8 cellular contexts compared by ENCODE assay signal in genomic region chr13:20902438-20903163, GRCh38. TPM values are rescaled to one million over a fixed set of nuclear protein-coding genes. Genes with fewer than 3 reads are reported as not detected.
DNase-seq lines count a peak whose midpoint lies in the region; ATAC-seq and TF ChIP-seq lines count a peak whose summit lies in the region.

XPO4 (minus strand) TSS chr13:20902746; CDS start chr13:20902738, 8 bp downstream.

- CTCF ChIA-PET in activated CD8-positive, alpha-beta memory T cell treated with anti-CD3 and anti-CD28 coated beads, Interleukin-2, amount 10 ng/mL, durations not matched to agents 7 days and 5 days (lab: Charles Lee), result interaction anchor here (0.6 to 1.2 kb wide), 5 partner anchors 11 to 274 kb away, joined by 3 to 4 read pairs (median 3); partner anchors contain the start of genes MRPL57 and SKA3

- H3K27ac Mint-ChIP-seq in activated CD8-positive, alpha-beta memory T cell treated with anti-CD3 and anti-CD28 coated beads, Interleukin-2, amount 10 ng/mL, durations not matched to agents 7 days and 5 days, result peak within 1 kb of the TSS; percentile 94
- H3K27ac Mint-ChIP-seq in endodermal cell, result peak within 1 kb of the TSS; percentile 98
- peak within 1 kb of the TSS; percentile 98 for H3K27ac Mint-ChIP-seq in mesothelial cell of epicardium

- peak within 1 kb of the TSS; percentile 93 for H3K9ac ChIP-seq in endodermal cell (ENCODE audit: extremely low read depth, low read length, poor library complexity, severe bottlenecking)

- peak within 1 kb of the TSS; percentile 88 for H3K4me3 ChIP-seq in endodermal cell (ENCODE audit: low read length)

- ATAC-seq in GM19324 (IDR thresholded peaks at IDR 0.05; ENCODE audit: low FRiP score, unreplicated experiment) (peak; percentile 94), HG03460 (IDR thresholded peaks at IDR 0.05; ENCODE audit: unreplicated experiment) (peak; percentile 96)
- ATAC-seq in activated CD8-positive, alpha-beta memory T cell treated with anti-CD3 and anti-CD28 coated beads, Interleukin-2, amount 10 ng/mL, durations not matched to agents 7 days and 5 days, result peak; percentile 96

- H3K9me3 Mint-ChIP-seq in activated CD8-positive, alpha-beta memory T cell treated with anti-CD3 and anti-CD28 coated beads, Interleukin-2, amount 10 ng/mL, durations not matched to agents 7 days and 5 days (ENCODE audit: low read depth), result no peaks in the 10 kb centered on the region
- H3K9me3 Mint-ChIP-seq in endodermal cell (no peaks in the 10 kb centered on the region), mesothelial cell of epicardium (no peaks in the 10 kb centered on the region)

- WGBS in endodermal cell (ENCODE audit: insufficient coverage in 1 of 2, insufficient read length in 1 of 2), 2 experiments, result 0% methylated on average over 16 to 80 of the region's 81 CpGs

- no peaks in the 10 kb centered on the region for H3K9me3 ChIP-seq in endodermal cell (ENCODE audit: control insufficient read depth, low read length)

- H3K36me3 ChIP-seq in endodermal cell (ENCODE audit: control insufficient read depth, insufficient read depth, low read length), result peaks cover 16% of the 10 kb centered on the region

- no peaks in the 10 kb centered on the region for H3K27me3 Mint-ChIP-seq in activated CD8-positive, alpha-beta memory T cell treated with anti-CD3 and anti-CD28 coated beads, Interleukin-2, amount 10 ng/mL, durations not matched to agents 7 days and 5 days
- H3K27me3 Mint-ChIP-seq in endodermal cell (ENCODE audit: insufficient read depth) (no peaks in the 10 kb centered on the region), mesothelial cell of epicardium (ENCODE audit: low read depth) (no peaks in the 10 kb centered on the region)

- peak within 1 kb of the TSS; percentile 87 for H3K27ac ChIP-seq in endodermal cell (ENCODE audit: low read depth, low read length)

- H3K4me3 Mint-ChIP-seq in activated CD8-positive, alpha-beta memory T cell treated with anti-CD3 and anti-CD28 coated beads, Interleukin-2, amount 10 ng/mL, durations not matched to agents 7 days and 5 days, result peak within 1 kb of the TSS; percentile 96
- H3K4me3 Mint-ChIP-seq in endodermal cell (peak within 1 kb of the TSS; percentile 94), mesothelial cell of epicardium (peak within 1 kb of the TSS; percentile 91)

- TF ChIP-seq CTCF in endodermal cell (conservative IDR thresholded peaks at IDR 0.05) (no peak), mesothelial cell of epicardium (IDR thresholded peaks at IDR 0.05; ENCODE audit: unreplicated experiment) (no peak)

- H3K4me1 ChIP-seq in endodermal cell (ENCODE audit: control insufficient read depth, insufficient read depth, low read length), result no peaks in the 10 kb centered on the region

- no peaks in the 10 kb centered on the region for H3K27me3 ChIP-seq in endodermal cell (ENCODE audit: control insufficient read depth, insufficient read depth, low read length, poor library complexity, severe bottlenecking)

- H3K4me1 Mint-ChIP-seq in activated CD8-positive, alpha-beta memory T cell treated with anti-CD3 and anti-CD28 coated beads, Interleukin-2, amount 10 ng/mL, durations not matched to agents 7 days and 5 days, result peaks cover 28% of the 10 kb centered on the region
- H3K4me1 Mint-ChIP-seq in endodermal cell (peaks cover 13% of the 10 kb centered on the region), mesothelial cell of epicardium (peaks cover 16% of the 10 kb centered on the region)

- peaks cover 11% of the 10 kb centered on the region for H3K36me3 Mint-ChIP-seq in activated CD8-positive, alpha-beta memory T cell treated with anti-CD3 and anti-CD28 coated beads, Interleukin-2, amount 10 ng/mL, durations not matched to agents 7 days and 5 days
- H3K36me3 Mint-ChIP-seq in endodermal cell (ENCODE audit: low read depth) (peaks cover 18% of the 10 kb centered on the region), mesothelial cell of epicardium (peaks cover 5% of the 10 kb centered on the region)

- DNase-seq in CD1c-positive myeloid dendritic cell (ENCODE audit: extremely low spot score) (peak; percentile 93), NOMO-1 (lab: John Stamatoyannopoulos, UW; ENCODE audit: unreplicated experiment in 2 of 2) (peak; percentile 91 to 94), endodermal cell (peak; percentile 93), mesothelial cell of epicardium (ENCODE audit: low spot score in 2 of 2, unreplicated experiment in 2 of 2) (peak; percentile 67 to 85)
- DNase-seq in activated CD8-positive, alpha-beta memory T cell treated with anti-CD3 and anti-CD28 coated beads, Interleukin-2, amount 10 ng/mL, durations not matched to agents 7 days and 5 days, result peak; percentile 86
- peak; percentile 69 to 75 for DNase-seq in stimulated activated CD8-positive, alpha-beta memory T cell treated with anti-CD3 and anti-CD28 coated beads, Interleukin-15, amount 100 ng/mL, for 48 hours (ENCODE audit: low read depth in 2 of 2)

RNA-seq across cellular contexts. Expression of gene XPO4, which starts in this region (rescaled TPM):
- total RNA-seq in activated CD8-positive, alpha-beta memory T cell treated with anti-CD3 and anti-CD28 coated beads, Interleukin-2, amount 10 ng/mL, durations not matched to agents 7 days and 5 days, result 10 to 100 TPM; 19.7 to 19.8 TPM
- total RNA-seq in endodermal cell (10 to 100 TPM; 28.8 to 32.0 TPM), mesothelial cell of epicardium (21.6 to 24.7 TPM (median 22.7 TPM) in 3 replicates)
- polyA plus RNA-seq in endodermal cell (2013, experiment 1 of 2), result 16.3 TPM
- 15.3 TPM for polyA plus RNA-seq in endodermal cell (2013, experiment 2 of 2)

Comparison
In these comparisons a context has a peak if more than half of its experiments do, and no peak if none do; other contexts are left out.
1. Peak in every context shown above with its lines: DNase-seq, ATAC-seq, H3K4me3 ChIP-seq and H3K27ac ChIP-seq.